9 cellular contexts compared by ENCODE assay signal in the genomic region with DNA sequence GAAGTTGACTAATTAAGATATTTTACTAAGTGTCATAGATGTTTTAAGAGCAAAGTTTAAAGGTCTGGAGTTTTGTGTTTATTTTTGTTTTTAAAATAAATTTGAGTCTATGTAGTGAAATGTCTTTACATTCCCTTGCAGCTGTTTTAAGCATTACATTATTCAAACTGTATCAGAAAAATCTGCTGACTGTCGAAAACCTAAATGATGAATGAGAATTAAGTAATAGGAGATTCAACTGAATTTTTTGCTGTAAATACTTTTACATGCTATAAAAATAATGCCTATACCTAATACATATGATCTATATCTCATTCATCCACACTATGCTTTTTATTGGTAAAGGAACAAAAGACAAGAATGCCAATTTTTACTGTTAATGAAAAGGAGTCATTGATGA.
"Had no signal": no experiment of that assay in that cellular context is flagged by ENCODE, and none has a peak within 500 bp of the region (broad histone marks: within the 10 kb centered on the region; RNA-seq: fewer than 3 reads in every experiment).

No MANE protein-coding gene starts in this region.

- H3K4me3 ChIP-seq: GM23338, HAP-1 had no signal

- H3K4me1 ChIP-seq: HAP-1 had no signal

- H2AFZ ChIP-seq: GM23338 had no signal

- DNase-seq: H7, HFFc6, Karpas-422, KBM-7 had no signal

- H3K9me3 ChIP-seq: HAP-1 had no signal

- H3K4me2 ChIP-seq: GM23338, KMS-11 had no signal

- ATAC-seq: GM23338, HCT116 had no signal

- FAIRE-seq: HTR-8/SVneo had no signal

- H3K9ac ChIP-seq: KMS-11 had no signal

- H3K36me3 ChIP-seq: HAP-1 had no signal

- H3K4me3 Mint-ChIP-seq: GM23338, HFFc6 had no signal

- H3K27ac Mint-ChIP-seq: GM23338, HFFc6 had no signal

- H3K27ac ChIP-seq: KMS-11 had no signal

- H3K9me3 Mint-ChIP-seq: GM23338, HFFc6 had no signal
